Comparison of ENCODE assay signal across 1 cellular context in genomic region chr7:33108931-33109757, GRCh38.
TF ChIP-seq lines count a peak whose summit lies in the region.

RP9 (minus strand) TSS chr7:33109404; CDS start chr7:33109372, 32 bp downstream.

TF ChIP-seq in GM12878, 131 proteins besides CTCF, POLR2A, EP300 and RAD21 (continued from another document):
- TF ChIP-seq ZBTB4 (CRISPR knock-in tag; IDR thresholded peaks at IDR 0.05) (no peak), HCFC1 (IDR thresholded peaks at IDR 0.05; ENCODE audit: low read length) (peak; percentile 55; the same call in 1 of the 2 replicates), PML (IDR thresholded peaks at IDR 0.05; ENCODE audit: low read length) (no peak), E2F8 (IDR thresholded peaks at IDR 0.05; ENCODE audit: low read depth, partially characterized antibody) (no peak)
TF ChIP-seq in GM12878: peak in this region for 26.
